ENCODE assay signal across 33 cellular contexts in genomic region chr1:185581020-185581419, GRCh38.
"Had no signal": no experiment of that assay in that cellular context is flagged by ENCODE, and none has a peak within 500 bp of the region (broad histone marks: within the 10 kb centered on the region; RNA-seq: fewer than 3 reads in every experiment).

No MANE protein-coding gene starts in this region.

- H3K27me3 ChIP-seq: adrenal gland, body of pancreas, brain microvascular endothelial cell, breast epithelium had no signal

- FAIRE-seq: astrocyte, TTC549 had no signal

- H3K27ac ChIP-seq: adrenal gland, body of pancreas, brain microvascular endothelial cell, breast epithelium, VCaP had no signal

- H3K4me1 ChIP-seq: adrenal gland, body of pancreas, breast epithelium had no signal

- H3K4me3 ChIP-seq: adrenal gland, body of pancreas, breast epithelium had no signal

- H3K36me3 ChIP-seq: adrenal gland, brain microvascular endothelial cell, breast epithelium had no signal

- ATAC-seq: activated CD8-positive, alpha-beta T cell treated with anti-CD3 and anti-CD28 coated beads for 36 hours; activated naive CD4-positive, alpha-beta T cell treated with anti-CD3 and anti-CD28 coated beads, Interleukin-2, amount 50 U/mL, for 72 hours; activated T-cell treated with anti-CD3 and anti-CD28 coated beads, Interleukin-2, amount 50 U/mL, for 4 hours; activated T-cell treated with anti-CD3 and anti-CD28 coated beads, Interleukin-2, amount 50 U/mL, for 72 hours; activated T-helper 17 cell treated with anti-CD3 and anti-CD28 coated beads, Interleukin-2, amount 50 U/mL, for 72 hours; body of pancreas had no signal

- DNase-seq: activated B cell treated with CpG ODN at 0.5 μM for 24 hours; activated CD4-positive, alpha-beta memory T cell treated with anti-CD3 and anti-CD28 coated beads for 36 hours; activated CD4-positive, alpha-beta T cell treated with anti-CD3 and anti-CD28 coated beads for 4 hours; activated CD4-positive, alpha-beta T cell treated with anti-CD3 and anti-CD28 coated beads, Interleukin-2, amount 10 ng/mL, durations not matched to agents 24 days and 14 days; activated CD4-positive, alpha-beta T cell treated with anti-CD3 and anti-CD28 coated beads, Interleukin-2, amount 50 U/mL, for 1 hour; activated CD4-positive, alpha-beta T cell treated with anti-CD3 and anti-CD28 coated beads, Interleukin-2, amount 50 U/mL, for 4 hours; activated CD4-positive, CD25-positive, alpha-beta regulatory T cell treated with anti-CD3 and anti-CD28 coated beads, Interleukin-2, amount 50 U/mL, for 72 hours; activated CD8-positive, alpha-beta memory T cell treated with anti-CD3 and anti-CD28 coated beads, Interleukin-2, amount 50 U/mL, for 4 hours; activated CD8-positive, alpha-beta T cell treated with anti-CD3 and anti-CD28 coated beads for 36 hours; activated effector memory CD4-positive, alpha-beta T cell treated with anti-CD3 and anti-CD28 coated beads, Interleukin-2, amount 50 U/mL, for 16 hours; activated gamma-delta T cell treated with Interleukin-2 at 50 U/mL for 16 hours; activated naive CD4-positive, alpha-beta T cell; activated naive CD4-positive, alpha-beta T cell treated with anti-CD3 and anti-CD28 coated beads for 36 hours; activated naive CD4-positive, alpha-beta T cell treated with anti-CD3 and anti-CD28 coated beads, Interleukin-2, amount 50 U/mL, for 16 hours; activated naive CD8-positive, alpha-beta T cell treated with anti-CD3 and anti-CD28 coated beads for 36 hours; activated T-cell treated with anti-CD3 and anti-CD28 coated beads for 4 hours; activated T-cell treated with anti-CD3 and anti-CD28 coated beads, Interleukin-2, amount 50 U/mL, for 1 hour; activated T-cell treated with anti-CD3 and anti-CD28 coated beads, Interleukin-2, amount 50 U/mL, for 4 hours; activated T-cell treated with anti-CD3 and anti-CD28 coated beads, Interleukin-2, amount 50 U/mL, for 72 hours; adrenal gland; amniotic stem cell; aorta; body of pancreas; brain microvascular endothelial cell; central memory CD4-positive, alpha-beta T cell; T-helper 2 cell; T-helper 9 cell had no signal

- H3K9me3 ChIP-seq: adrenal gland had no signal
